Comparison of ENCODE assay signal across 19 cellular contexts in the genomic region with DNA sequence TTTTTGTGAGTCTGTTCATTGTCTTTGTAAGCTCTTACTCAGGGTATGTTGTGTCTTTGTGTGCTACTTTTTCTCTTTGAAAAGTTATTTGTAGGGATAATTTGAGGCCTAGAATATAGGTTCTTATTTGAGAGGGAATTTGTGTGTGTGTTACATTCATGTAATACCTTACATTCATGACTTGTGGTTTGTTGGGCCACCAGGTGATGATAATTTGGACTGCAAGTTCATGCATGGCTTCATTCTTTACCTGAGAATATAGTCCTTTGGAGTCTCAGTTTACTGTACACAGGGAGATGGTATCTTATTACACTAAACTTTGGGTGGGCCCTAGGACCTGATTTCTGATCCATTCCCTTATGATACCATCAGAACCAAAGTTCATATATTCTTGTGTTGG. TPM values are rescaled to one million over a fixed set of nuclear protein-coding genes. Genes with fewer than 3 reads are reported as not detected.
"Had no signal": no experiment of that assay in that cellular context is flagged by ENCODE, and none has a peak within 500 bp of the region (broad histone marks: within the 10 kb centered on the region; RNA-seq: fewer than 3 reads in every experiment).

No MANE protein-coding gene starts in this region.

- H3K9me3 Mint-ChIP-seq: activated CD4-positive, alpha-beta memory T cell treated with anti-CD3 and anti-CD28 coated beads, Interleukin-2, amount 10 ng/mL, durations not matched to agents 7 days and 5 days; natural killer cell; T-helper 1 cell treated with Interleukin-12 subunit alpha and Interleukin-12 subunit beta and Interleukin-4 antibody, amounts not matched to agents 30 μg/mL and 1 μg/mL, for 36 hours had no signal

- H3K9me3 ChIP-seq: body of pancreas, esophagus muscularis mucosa, lower lobe of right lung, transverse colon had no signal

- H3K4me1 ChIP-seq: esophagus muscularis mucosa, lower lobe of right lung, transverse colon had no signal

- H3K27me3 Mint-ChIP-seq: activated CD4-positive, alpha-beta memory T cell treated with anti-CD3 and anti-CD28 coated beads, Interleukin-2, amount 10 ng/mL, durations not matched to agents 7 days and 5 days; progenitor cell of endocrine pancreas had no signal

- H3K27ac Mint-ChIP-seq: activated CD4-positive, alpha-beta memory T cell treated with anti-CD3 and anti-CD28 coated beads, Interleukin-2, amount 10 ng/mL, durations not matched to agents 7 days and 5 days; natural killer cell; T-helper 1 cell treated with Interleukin-12 subunit alpha and Interleukin-12 subunit beta and Interleukin-4 antibody, amounts not matched to agents 30 μg/mL and 1 μg/mL, for 36 hours had no signal

- H3K27ac ChIP-seq: body of pancreas, esophagus muscularis mucosa, lower lobe of right lung, transverse colon had no signal

- H3K4me3 Mint-ChIP-seq: activated CD4-positive, alpha-beta memory T cell treated with anti-CD3 and anti-CD28 coated beads, Interleukin-2, amount 10 ng/mL, durations not matched to agents 7 days and 5 days; natural killer cell; T-helper 1 cell treated with Interleukin-12 subunit alpha and Interleukin-12 subunit beta and Interleukin-4 antibody, amounts not matched to agents 30 μg/mL and 1 μg/mL, for 36 hours had no signal

- H3K4me3 ChIP-seq: body of pancreas, esophagus muscularis mucosa, lower lobe of right lung, transverse colon had no signal

- H3K4me1 Mint-ChIP-seq: activated CD4-positive, alpha-beta memory T cell treated with anti-CD3 and anti-CD28 coated beads, Interleukin-2, amount 10 ng/mL, durations not matched to agents 7 days and 5 days had no signal

- DNase-seq: activated CD4-positive, alpha-beta memory T cell treated with anti-CD3 and anti-CD28 coated beads, Interleukin-2, amount 10 ng/mL, durations not matched to agents 7 days and 5 days; activated naive CD4-positive, alpha-beta T cell treated with Interleukin-2 at 50 U/mL for 16 hours; body of pancreas; dermis blood vessel endothelial cell; head of caudate nucleus; left cardiac atrium; lower lobe of right lung; natural killer cell; nucleus accumbens; stimulated activated CD4-positive, alpha-beta T cell treated with anti-CD3 and anti-CD28 coated beads, Interleukin-12 subunit alpha, Interleukin-12 subunit beta, amount 100 ng/mL, for 4 hours; stimulated activated naive CD4-positive, alpha-beta T cell; substantia nigra; transverse colon had no signal

- H3K27me3 ChIP-seq: body of pancreas, esophagus muscularis mucosa, transverse colon had no signal

- ATAC-seq: activated CD4-positive, CD25-positive, alpha-beta regulatory T cell treated with anti-CD3 and anti-CD28 coated beads, Interleukin-2, amount 50 U/mL, for 24 hours; body of pancreas; left cardiac atrium; lower lobe of right lung; natural killer cell; sciatic nerve; SK-N-SH treated with all-trans-retinoic acid at 6 μM for 48 hours had no signal

RNA-seq across cellular contexts. Expression of gene FASLG, which starts 51.8 kb away (rescaled TPM):
- total RNA-seq: body of pancreas, dermis blood vessel endothelial cell, progenitor cell of endocrine pancreas had no signal
